Comparison of ENCODE assay signal across 19 cellular contexts in genomic region chrX:45815389-45815788, GRCh38.
A peak's percentile ranks its signal among the peaks of the same experiment; 100 is the strongest.
DNase-seq lines count a peak whose midpoint lies in the region; ATAC-seq and TF ChIP-seq lines count a peak whose summit lies in the region.
"Had no signal": no experiment of that assay in that cellular context is flagged by ENCODE, and none has a peak within 500 bp of the region (broad histone marks: within the 10 kb centered on the region; RNA-seq: fewer than 3 reads in every experiment).

No MANE protein-coding gene starts in this region.

- H3K9me3 Mint-ChIP-seq in activated CD8-positive, alpha-beta T cell treated with anti-CD3 and anti-CD28 coated beads for 36 hours = peaks cover 3% of the 10 kb centered on the region
- no peaks in the 10 kb centered on the region for H3K9me3 Mint-ChIP-seq in activated CD8-positive, alpha-beta T cell treated with anti-CD3 and anti-CD28 coated beads, Interleukin-2, amount 10 ng/mL, durations not matched to agents 7 days and 5 days (ENCODE audit: insufficient read depth)
- peaks cover 4% of the 10 kb centered on the region for H3K9me3 Mint-ChIP-seq in natural killer cell treated with Interleukin-12 subunit alpha and Interleukin-12 subunit beta and Interleukin-15 and Interleukin-18, amount 100 ng/mL, for 72 hours
- no peaks in the 10 kb centered on the region for H3K9me3 Mint-ChIP-seq in natural killer cell
- H3K9me3 Mint-ChIP-seq in activated naive CD8-positive, alpha-beta T cell treated with anti-CD3 and anti-CD28 coated beads, Interleukin-2, amount 50 U/mL, for 24 hours = peaks cover 12% of the 10 kb centered on the region
- H3K9me3 Mint-ChIP-seq: CD4-positive, alpha-beta T cell had no signal

- no peak for TF ChIP-seq CTCF in activated CD8-positive, alpha-beta T cell treated with anti-CD3 and anti-CD28 coated beads for 36 hours (IDR thresholded peaks at IDR 0.05)
- TF ChIP-seq CTCF in natural killer cell (IDR thresholded peaks at IDR 0.05) = no peak

- H3K4me1 Mint-ChIP-seq in activated CD8-positive, alpha-beta T cell treated with anti-CD3 and anti-CD28 coated beads for 36 hours (ENCODE audit: low read depth) = peaks cover 49% of the 10 kb centered on the region
- H3K4me1 Mint-ChIP-seq in activated CD8-positive, alpha-beta T cell treated with anti-CD3 and anti-CD28 coated beads, Interleukin-2, amount 10 ng/mL, durations not matched to agents 7 days and 5 days (ENCODE audit: low read depth) = peaks cover 25% of the 10 kb centered on the region
- peaks cover 11 to 24% of the 10 kb centered on the region in 2 donors for H3K4me1 Mint-ChIP-seq in natural killer cell treated with Interleukin-12 subunit alpha and Interleukin-12 subunit beta and Interleukin-15 and Interleukin-18, amount 100 ng/mL, for 72 hours (ENCODE audit: low read depth in 2 of 2)
- no peaks in the 10 kb centered on the region for H3K4me1 Mint-ChIP-seq in natural killer cell
- H3K4me1 Mint-ChIP-seq in activated naive CD8-positive, alpha-beta T cell treated with anti-CD3 and anti-CD28 coated beads, Interleukin-2, amount 50 U/mL, for 24 hours = peaks cover 66% of the 10 kb centered on the region

- peak overlapping the region; percentile 50 for H3K27ac Mint-ChIP-seq in activated CD8-positive, alpha-beta T cell treated with anti-CD3 and anti-CD28 coated beads for 36 hours
- H3K27ac Mint-ChIP-seq in activated CD8-positive, alpha-beta T cell treated with anti-CD3 and anti-CD28 coated beads, Interleukin-2, amount 10 ng/mL, durations not matched to agents 7 days and 5 days = no peak overlapping the region
- peak overlapping the region in 1 of 2 donors; percentile 70 for H3K27ac Mint-ChIP-seq in natural killer cell treated with Interleukin-12 subunit alpha and Interleukin-12 subunit beta and Interleukin-15 and Interleukin-18, amount 100 ng/mL, for 72 hours
- H3K27ac Mint-ChIP-seq in natural killer cell = no peak overlapping the region
- H3K27ac Mint-ChIP-seq in activated naive CD8-positive, alpha-beta T cell treated with anti-CD3 and anti-CD28 coated beads, Interleukin-2, amount 50 U/mL, for 24 hours = peak overlapping the region; percentile 53
- H3K27ac Mint-ChIP-seq: CD4-positive, alpha-beta T cell had no signal

- no peaks in the 10 kb centered on the region for H3K27me3 Mint-ChIP-seq in activated CD8-positive, alpha-beta T cell treated with anti-CD3 and anti-CD28 coated beads for 36 hours
- no peaks in the 10 kb centered on the region for H3K27me3 Mint-ChIP-seq in activated CD8-positive, alpha-beta T cell treated with anti-CD3 and anti-CD28 coated beads, Interleukin-2, amount 10 ng/mL, durations not matched to agents 7 days and 5 days (ENCODE audit: low read depth)
- H3K27me3 Mint-ChIP-seq in natural killer cell treated with Interleukin-12 subunit alpha and Interleukin-12 subunit beta and Interleukin-15 and Interleukin-18, amount 100 ng/mL, for 72 hours = peaks cover 0 to 8% of the 10 kb centered on the region in 2 donors
- peaks cover 0 to 11% of the 10 kb centered on the region in 2 donors for H3K27me3 Mint-ChIP-seq in natural killer cell (ENCODE audit: low read depth in 2 of 2)
- H3K27me3 Mint-ChIP-seq in activated naive CD8-positive, alpha-beta T cell treated with anti-CD3 and anti-CD28 coated beads, Interleukin-2, amount 50 U/mL, for 24 hours = no peaks in the 10 kb centered on the region
- H3K27me3 Mint-ChIP-seq: CD4-positive, alpha-beta T cell had no signal

- ATAC-seq in activated CD8-positive, alpha-beta T cell treated with anti-CD3 and anti-CD28 coated beads for 36 hours = peak; percentile 24
- ATAC-seq in activated CD8-positive, alpha-beta T cell treated with anti-CD3 and anti-CD28 coated beads, Interleukin-2, amount 10 ng/mL, durations not matched to agents 7 days and 5 days = no peak
- ATAC-seq in natural killer cell treated with Interleukin-12 subunit alpha and Interleukin-12 subunit beta and Interleukin-15 and Interleukin-18, amount 100 ng/mL, for 72 hours = peak; percentile 61 to 73
- ATAC-seq in natural killer cell (no peak), HG03571 (IDR thresholded peaks at IDR 0.05; ENCODE audit: unreplicated experiment) (no peak)
- no peak for ATAC-seq in activated naive CD8-positive, alpha-beta T cell treated with anti-CD3 and anti-CD28 coated beads, Interleukin-2, amount 50 U/mL, for 24 hours
- ATAC-seq: A549 had no signal

- H3K36me3 Mint-ChIP-seq in activated CD8-positive, alpha-beta T cell treated with anti-CD3 and anti-CD28 coated beads for 36 hours (ENCODE audit: low read depth) = peaks cover 55% of the 10 kb centered on the region
- peaks cover 29% of the 10 kb centered on the region for H3K36me3 Mint-ChIP-seq in activated CD8-positive, alpha-beta T cell treated with anti-CD3 and anti-CD28 coated beads, Interleukin-2, amount 10 ng/mL, durations not matched to agents 7 days and 5 days (ENCODE audit: low read depth)
- H3K36me3 Mint-ChIP-seq in natural killer cell treated with Interleukin-12 subunit alpha and Interleukin-12 subunit beta and Interleukin-15 and Interleukin-18, amount 100 ng/mL, for 72 hours = no peaks in the 10 kb centered on the region
- no peaks in the 10 kb centered on the region for H3K36me3 Mint-ChIP-seq in natural killer cell
- H3K36me3 Mint-ChIP-seq in activated naive CD8-positive, alpha-beta T cell treated with anti-CD3 and anti-CD28 coated beads, Interleukin-2, amount 50 U/mL, for 24 hours (ENCODE audit: low read depth) = peaks cover 74% of the 10 kb centered on the region

- CTCF ChIA-PET in activated CD8-positive, alpha-beta T cell treated with anti-CD3 and anti-CD28 coated beads for 36 hours (lab: Charles Lee) = interaction anchor here (1.4 kb wide), 1 partner anchor 22 kb away, joined by 4 read pairs; no protein-coding TSS in a partner anchor
- CTCF ChIA-PET in activated CD8-positive, alpha-beta T cell treated with anti-CD3 and anti-CD28 coated beads, Interleukin-2, amount 10 ng/mL, durations not matched to agents 7 days and 5 days (lab: Charles Lee) = interaction anchor here (1.5 kb wide), 1 partner anchor 27 kb away, joined by 4 read pairs; no protein-coding TSS in a partner anchor

- H3K4me3 Mint-ChIP-seq in activated CD8-positive, alpha-beta T cell treated with anti-CD3 and anti-CD28 coated beads for 36 hours = no peak overlapping the region
- H3K4me3 Mint-ChIP-seq in activated CD8-positive, alpha-beta T cell treated with anti-CD3 and anti-CD28 coated beads, Interleukin-2, amount 10 ng/mL, durations not matched to agents 7 days and 5 days = no peak overlapping the region
- H3K4me3 Mint-ChIP-seq in natural killer cell treated with Interleukin-12 subunit alpha and Interleukin-12 subunit beta and Interleukin-15 and Interleukin-18, amount 100 ng/mL, for 72 hours = peak overlapping the region; percentile 17
- no peak overlapping the region for H3K4me3 Mint-ChIP-seq in natural killer cell
- H3K4me3 Mint-ChIP-seq in activated naive CD8-positive, alpha-beta T cell treated with anti-CD3 and anti-CD28 coated beads, Interleukin-2, amount 50 U/mL, for 24 hours = no peak overlapping the region
- H3K4me3 Mint-ChIP-seq: CD4-positive, alpha-beta T cell had no signal

- intact Hi-C loops in activated CD8-positive, alpha-beta T cell treated with anti-CD3 and anti-CD28 coated beads for 36 hours (cut with micrococcal nuclease) = no loop called here
- intact Hi-C loops in natural killer cell (cut with micrococcal nuclease) = no loop called here

- POLR2A ChIA-PET in activated CD8-positive, alpha-beta T cell treated with anti-CD3 and anti-CD28 coated beads for 36 hours (lab: Charles Lee) = interaction anchor here (1.0 kb wide), 1 partner anchor 9 kb away, joined by 3 read pairs; no protein-coding TSS in a partner anchor
- POLR2A ChIA-PET in activated CD8-positive, alpha-beta T cell treated with anti-CD3 and anti-CD28 coated beads, Interleukin-2, amount 10 ng/mL, durations not matched to agents 7 days and 5 days (lab: Charles Lee) = no interaction called here

- DNase-seq in activated CD8-positive, alpha-beta T cell treated with anti-CD3 and anti-CD28 coated beads for 36 hours = no peak
- no peak for DNase-seq in activated CD8-positive, alpha-beta T cell treated with anti-CD3 and anti-CD28 coated beads, Interleukin-2, amount 10 ng/mL, durations not matched to agents 7 days and 5 days
- DNase-seq in natural killer cell treated with Interleukin-12 subunit alpha and Interleukin-12 subunit beta and Interleukin-15 and Interleukin-18, amount 100 ng/mL, for 72 hours (ENCODE audit: low spot score) = no peak
- DNase-seq in natural killer cell (no peak), SW480 (ENCODE audit: low spot score) (no peak)
- no peak for DNase-seq in activated naive CD8-positive, alpha-beta T cell treated with anti-CD3 and anti-CD28 coated beads, Interleukin-2, amount 50 U/mL, for 24 hours
- DNase-seq: Caco-2; CD4-positive, alpha-beta T cell; HCEC 1CT; Kasumi-1; MG63; NCI-H1048; NCI-H1436; NCI-H1930; NCI-H226; NCI-H524; PC-9 had no signal

Comparison
In these comparisons a context has a peak if more than half of its experiments do, and no peak if none do; other contexts are left out.
1. ATAC-seq: peak in activated CD8-positive, alpha-beta T cell treated with anti-CD3 and anti-CD28 coated beads for 36 hours (single experiment) and natural killer cell treated with Interleukin-12 subunit alpha and Interleukin-12 subunit beta and Interleukin-15 and Interleukin-18, amount 100 ng/mL, for 72 hours (2 of 2); none in activated CD8-positive, alpha-beta T cell treated with anti-CD3 and anti-CD28 coated beads, Interleukin-2, amount 10 ng/mL, durations not matched to agents 7 days and 5 days (single experiment), natural killer cell (0 of 3), activated naive CD8-positive, alpha-beta T cell treated with anti-CD3 and anti-CD28 coated beads, Interleukin-2, amount 50 U/mL, for 24 hours (single experiment) and HG03571 (single experiment).
2. H3K27ac Mint-ChIP-seq: peak in activated CD8-positive, alpha-beta T cell treated with anti-CD3 and anti-CD28 coated beads for 36 hours (single experiment) and activated naive CD8-positive, alpha-beta T cell treated with anti-CD3 and anti-CD28 coated beads, Interleukin-2, amount 50 U/mL, for 24 hours (single experiment); none in activated CD8-positive, alpha-beta T cell treated with anti-CD3 and anti-CD28 coated beads, Interleukin-2, amount 10 ng/mL, durations not matched to agents 7 days and 5 days (single experiment) and natural killer cell (0 of 2).